Comparison of ENCODE assay signal across 8 cellular contexts in the genomic region with DNA sequence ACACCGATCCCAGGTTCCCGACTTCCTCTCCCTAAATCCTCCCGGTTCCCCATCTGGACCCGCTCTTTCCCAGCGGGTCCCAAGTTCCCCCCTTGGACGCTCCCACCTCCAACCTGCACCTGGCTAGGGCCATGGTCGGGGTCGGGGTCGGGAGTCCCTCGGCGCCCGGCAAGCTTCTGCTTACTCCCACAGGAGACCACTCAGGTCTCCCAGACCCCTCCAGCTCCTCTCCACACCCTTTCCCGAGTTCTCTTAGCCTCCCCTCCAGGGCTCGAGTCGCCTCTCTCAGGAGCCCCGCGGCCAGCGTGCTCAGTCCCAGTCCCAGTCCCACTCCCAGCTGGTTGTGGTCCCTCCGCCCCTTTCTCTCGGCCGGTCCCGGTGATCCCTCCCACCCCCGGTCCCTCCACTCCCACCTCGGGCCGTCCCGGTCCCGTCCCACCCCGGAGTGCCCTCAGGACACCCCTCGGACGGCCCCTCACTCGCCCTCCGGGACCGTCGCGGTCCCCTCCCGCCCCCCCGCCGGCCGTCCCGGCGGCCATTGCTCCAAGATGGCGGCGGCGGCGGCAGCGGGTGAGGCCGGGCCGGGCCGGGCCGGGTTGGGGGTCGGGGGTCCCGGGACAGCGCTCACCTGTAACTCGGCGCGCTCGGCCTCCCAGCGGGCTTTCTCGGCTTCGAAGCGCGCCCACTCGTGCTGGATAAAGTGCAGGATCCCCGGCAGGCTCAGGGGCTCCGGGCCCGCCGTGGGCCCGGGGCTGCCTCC. TPM values are rescaled to one million over a fixed set of nuclear protein-coding genes. Genes with fewer than 3 reads are reported as not detected.
DNase-seq lines count a peak whose midpoint lies in the region; ATAC-seq and TF ChIP-seq lines count a peak whose summit lies in the region.

TSS of gene FKRP (plus strand) at position 537 of the 760 bp plus-strand sequence. CDS start 9,394 bp downstream, outside the sequence.

- DNase-seq in BJ (ENCODE audit: low read depth) = no peak
- peak; percentile 69 for DNase-seq in OCI-M1 (lab: John Stamatoyannopoulos, UW)
- DNase-seq in adrenal gland = no peak
- peak; percentile 60 for DNase-seq in hepatocyte (ENCODE audit: low spot score)
- no peak for DNase-seq in sigmoid colon
- DNase-seq in glomerular visceral epithelial cell (ENCODE audit: extremely low spot score) = no peak

- CTCF ChIA-PET in BJ (lab: Yijun Ruan, JAX) = interaction anchor here (0.7 to 9.6 kb wide), 6 partner anchors 8 to 95 kb away, joined by 3 to 77 read pairs (median 4); no protein-coding TSS in a partner anchor

- intact Hi-C loops in adrenal gland (cut with DNase I) (no loop called here), sigmoid colon (cut with DNase I) (loop anchor here (5.0 kb wide), 1 partner anchor 43 kb away; no protein-coding TSS in a partner anchor)

- WGBS in adrenal gland, 4 donors = 0 to 1% (median 1%) methylated on average over 17 to 68 of the region's 68 CpGs
- 0% methylated on average over 12 of the region's 68 CpGs for WGBS in hepatocyte (ENCODE audit: low lambda C conversion rate, missing lambda C conversion rate)
- WGBS in sigmoid colon, 2 donors = 1% methylated on average over 68 of the region's 68 CpGs

- H3K4me1 ChIP-seq in adrenal gland (replicated peaks in 1 of 2) = peaks cover 10 to 46% of the 10 kb centered on the region in 2 donors
- peaks cover 11% of the 10 kb centered on the region for H3K4me1 ChIP-seq in hepatocyte (ENCODE audit: insufficient read depth)
- H3K4me1 ChIP-seq in sigmoid colon = peaks cover 0 to 56% (median 52%) of the 10 kb centered on the region in 4 donors

- H3K4me2 ChIP-seq in hepatocyte = peak within 1 kb of the TSS; percentile 97

- H3K36me3 ChIP-seq in BJ (ENCODE audit: control insufficient read depth, insufficient read depth, low read length) (peaks cover 7% of the 10 kb centered on the region), adrenal gland (replicated peaks in 1 of 2) (peaks cover 0 to 12% of the 10 kb centered on the region in 2 donors), hepatocyte (replicated peaks; ENCODE audit: insufficient read depth, low read depth) (no peaks in the 10 kb centered on the region), sigmoid colon (peaks cover 0 to 16% (median 5%) of the 10 kb centered on the region in 4 donors)

- H3K4me3 ChIP-seq in BJ (ENCODE audit: low read depth, low read length) = peak within 1 kb of the TSS; percentile 99
- peak within 1 kb of the TSS in 3 of 4 donors; percentile 38 to 100 (median 97) for H3K4me3 ChIP-seq in adrenal gland
- H3K4me3 ChIP-seq in hepatocyte = peak within 1 kb of the TSS; percentile 100
- H3K4me3 ChIP-seq in sigmoid colon = peak within 1 kb of the TSS; percentile 73 to 100 (median 96)

- TF ChIP-seq POLR2A in adrenal gland (IDR thresholded peaks at IDR 0.05) (no peak), sigmoid colon (IDR thresholded peaks at IDR 0.05) (no peak)

- TF ChIP-seq EP300 in sigmoid colon (IDR thresholded peaks at IDR 0.05) = no peak

- TF ChIP-seq CTCF in BJ (IDR thresholded peaks at IDR 0.05; ENCODE audit: insufficient read depth, low read depth, low read length) (no peak), adrenal gland (IDR thresholded peaks at IDR 0.05) (no peak), hepatocyte (IDR thresholded peaks at IDR 0.05; ENCODE audit: poor library complexity) (no peak), sigmoid colon (IDR thresholded peaks at IDR 0.05) (no peak)

- peaks cover 51% of the 10 kb centered on the region for H4K20me1 ChIP-seq in hepatocyte (ENCODE audit: insufficient read depth, poor library complexity, severe bottlenecking)

- no peaks in the 10 kb centered on the region for H3K9me2 ChIP-seq in hepatocyte (replicated peaks; ENCODE audit: insufficient read depth)

- H3K9me3 ChIP-seq in adrenal gland (replicated peaks in 1 of 3) (no peaks in the 10 kb centered on the region), hepatocyte (ENCODE audit: low read depth) (no peaks in the 10 kb centered on the region), sigmoid colon (no peaks in the 10 kb centered on the region)

- POLR2A ChIA-PET in BJ (lab: Charles Lee) = interaction anchor here (0.6 kb wide), 1 partner anchor 84 kb away, joined by 9 read pairs; the partner anchor contains the start of gene DACT3

- H3K27ac ChIP-seq in adrenal gland = peak within 1 kb of the TSS in 3 of 5 donors; percentile 80 to 91 (median 89)
- H3K27ac ChIP-seq in hepatocyte = peak within 1 kb of the TSS; percentile 96
- H3K27ac ChIP-seq in sigmoid colon = peak within 1 kb of the TSS; percentile 86 to 97 (median 92)

- H2AFZ ChIP-seq in hepatocyte = peak within 1 kb of the TSS; percentile 94

- no peaks in the 10 kb centered on the region for H3K27me3 ChIP-seq in BJ (ENCODE audit: control insufficient read depth, insufficient read depth, low read length)
- H3K27me3 ChIP-seq in adrenal gland = no peaks in the 10 kb centered on the region
- H3K27me3 ChIP-seq in hepatocyte = no peaks in the 10 kb centered on the region
- no peaks in the 10 kb centered on the region for H3K27me3 ChIP-seq in sigmoid colon

- peak; percentile 41 for ATAC-seq in GM21723 (IDR thresholded peaks at IDR 0.05; ENCODE audit: unreplicated experiment)
- no peak for ATAC-seq in GM21717 (IDR thresholded peaks at IDR 0.05; ENCODE audit: unreplicated experiment)

- peaks cover 70% of the 10 kb centered on the region for H3K79me2 ChIP-seq in hepatocyte

RNA-seq across cellular contexts. Expression of gene FKRP, which starts in this region (rescaled TPM):
- 12.6 and 15.1 TPM in 2 replicates for polyA plus RNA-seq in BJ (2011; rRNA removed)
- polyA minus RNA-seq in BJ (2011; rRNA and poly(A)+ RNA removed) = 4.5 and 5.4 TPM in 2 replicates
- total RNA-seq in adrenal gland = 10 to 100 TPM in 7 of 8 donors, 1 to 10 TPM in 1; 9.6 to 31.2 (median 16.7) TPM
- 10 to 100 TPM in 2 of 3 donors, 1 to 10 TPM in 1; 5.5 to 19.1 (median 13.6) TPM for polyA plus RNA-seq in adrenal gland
- 17.0 and 18.7 TPM in 2 replicates for total RNA-seq in hepatocyte
- polyA plus RNA-seq in hepatocyte = 21.2 and 23.6 TPM in 2 replicates
- total RNA-seq in sigmoid colon = 10 to 100 TPM; 15.0 to 31.0 (median 15.7) TPM
- polyA plus RNA-seq in sigmoid colon = 10 to 100 TPM in 1 of 3 donors, 1 to 10 TPM in 2; 1.4 to 11.9 (median 3.6) TPM

Comparison
In these comparisons a context has a peak if more than half of its experiments do, and no peak if none do; other contexts are left out.
1. DNase-seq: peak in OCI-M1 (single experiment) and hepatocyte (single experiment); none in BJ (single experiment), adrenal gland (0 of 7), sigmoid colon (single experiment) and glomerular visceral epithelial cell (single experiment).
2. Peak in every context shown above with its lines, with median percentiles within 50 percentile points of each other: H3K4me3 ChIP-seq and H3K27ac ChIP-seq.